1 cellular context compared by ENCODE assay signal in the genomic region with DNA sequence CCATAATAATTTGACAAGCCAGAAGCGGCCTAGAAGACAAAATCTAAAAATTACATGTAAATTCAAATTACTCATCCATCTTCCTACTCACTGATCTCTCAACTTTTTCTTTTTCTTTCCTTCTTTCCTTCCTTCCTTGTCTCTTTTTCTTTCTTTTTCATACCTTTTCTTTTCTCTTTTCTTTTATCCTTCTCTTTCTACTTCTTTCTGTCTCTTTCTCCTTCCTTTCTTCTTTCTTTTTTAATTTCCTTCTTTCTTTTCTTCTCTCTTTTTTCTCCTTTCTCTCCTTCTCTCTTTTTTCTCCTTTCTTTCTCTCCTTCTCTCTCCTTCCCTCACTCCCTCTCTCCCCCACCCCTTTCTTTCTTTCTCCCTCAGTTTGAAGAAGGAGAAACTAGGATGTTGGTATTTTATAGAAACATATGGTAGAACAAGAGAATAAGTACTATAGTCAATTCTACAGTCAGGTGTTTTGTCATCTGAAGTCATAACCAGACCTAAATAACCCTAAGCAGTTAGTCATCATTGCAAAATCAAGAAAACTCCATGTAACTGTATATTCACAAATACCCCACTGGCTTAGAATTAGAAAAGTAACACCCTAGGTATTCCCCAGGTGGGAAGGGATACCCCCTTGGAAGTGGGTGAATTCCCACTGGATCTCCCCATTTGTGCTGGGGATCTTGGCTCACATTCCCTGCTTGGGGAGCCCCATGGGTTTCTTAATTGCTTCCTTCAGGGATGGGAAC.
TF ChIP-seq lines count a peak whose summit lies in the region.

No MANE protein-coding gene starts in this region.

TF ChIP-seq in GM12878, 131 proteins besides CTCF, POLR2A, EP300 and RAD21 (continues in another document):
- TF ChIP-seq, protein P1, sequence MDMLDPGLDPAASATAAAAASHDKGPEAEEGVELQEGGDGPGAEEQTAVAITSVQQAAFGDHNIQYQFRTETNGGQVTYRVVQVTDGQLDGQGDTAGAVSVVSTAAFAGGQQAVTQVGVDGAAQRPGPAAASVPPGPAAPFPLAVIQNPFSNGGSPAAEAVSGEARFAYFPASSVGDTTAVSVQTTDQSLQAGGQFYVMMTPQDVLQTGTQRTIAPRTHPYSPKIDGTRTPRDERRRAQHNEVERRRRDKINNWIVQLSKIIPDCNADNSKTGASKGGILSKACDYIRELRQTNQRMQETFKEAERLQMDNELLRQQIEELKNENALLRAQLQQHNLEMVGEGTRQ (IDR thresholded peaks at IDR 0.05; ENCODE audit: borderline replicate concordance, low read depth, low read length) = no peak
- no peak for TF ChIP-seq WRNIP1 (IDR thresholded peaks at IDR 0.05; ENCODE audit: borderline replicate concordance, low read depth, low read length)
- TF ChIP-seq, protein P2, sequence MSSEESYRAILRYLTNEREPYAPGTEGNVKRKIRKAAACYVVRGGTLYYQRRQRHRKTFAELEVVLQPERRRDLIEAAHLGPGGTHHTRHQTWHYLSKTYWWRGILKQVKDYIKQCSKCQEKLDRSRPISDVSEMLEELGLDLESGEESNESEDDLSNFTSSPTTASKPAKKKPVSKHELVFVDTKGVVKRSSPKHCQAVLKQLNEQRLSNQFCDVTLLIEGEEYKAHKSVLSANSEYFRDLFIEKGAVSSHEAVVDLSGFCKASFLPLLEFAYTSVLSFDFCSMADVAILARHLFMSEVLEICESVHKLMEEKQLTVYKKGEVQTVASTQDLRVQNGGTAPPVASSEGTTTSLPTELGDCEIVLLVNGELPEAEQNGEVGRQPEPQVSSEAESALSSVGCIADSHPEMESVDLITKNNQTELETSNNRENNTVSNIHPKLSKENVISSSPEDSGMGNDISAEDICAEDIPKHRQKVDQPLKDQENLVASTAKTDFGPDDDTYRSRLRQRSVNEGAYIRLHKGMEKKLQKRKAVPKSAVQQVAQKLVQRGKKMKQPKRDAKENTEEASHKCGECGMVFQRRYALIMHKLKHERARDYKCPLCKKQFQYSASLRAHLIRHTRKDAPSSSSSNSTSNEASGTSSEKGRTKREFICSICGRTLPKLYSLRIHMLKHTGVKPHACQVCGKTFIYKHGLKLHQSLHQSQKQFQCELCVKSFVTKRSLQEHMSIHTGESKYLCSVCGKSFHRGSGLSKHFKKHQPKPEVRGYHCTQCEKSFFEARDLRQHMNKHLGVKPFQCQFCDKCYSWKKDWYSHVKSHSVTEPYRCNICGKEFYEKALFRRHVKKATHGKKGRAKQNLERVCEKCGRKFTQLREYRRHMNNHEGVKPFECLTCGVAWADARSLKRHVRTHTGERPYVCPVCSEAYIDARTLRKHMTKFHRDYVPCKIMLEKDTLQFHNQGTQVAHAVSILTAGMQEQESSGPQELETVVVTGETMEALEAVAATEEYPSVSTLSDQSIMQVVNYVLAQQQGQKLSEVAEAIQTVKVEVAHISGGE (CRISPR knock-in tag; IDR thresholded peaks at IDR 0.05) = no peak
- no peak for TF ChIP-seq SP1 (IDR thresholded peaks at IDR 0.05; ENCODE audit: low read depth, low read length)
- no peak for TF ChIP-seq ASH2L (IDR thresholded peaks at IDR 0.05; ENCODE audit: borderline replicate concordance, low read depth)
- no peak for TF ChIP-seq NR2C2 (IDR thresholded peaks at IDR 0.05; ENCODE audit: borderline replicate concordance, control insufficient read depth, insufficient read length, low read depth)
- no peak for TF ChIP-seq ZBED1 (IDR thresholded peaks at IDR 0.05; ENCODE audit: borderline replicate concordance)
- TF ChIP-seq MYB (IDR thresholded peaks at IDR 0.05; ENCODE audit: borderline replicate concordance, low read depth, low read length) = no peak
- no peak for TF ChIP-seq ZBTB33 (IDR thresholded peaks at IDR 0.05)
- TF ChIP-seq E4F1 (IDR thresholded peaks at IDR 0.05; ENCODE audit: borderline replicate concordance, partially characterized antibody) = no peak
- TF ChIP-seq ZNF24 (IDR thresholded peaks at IDR 0.05) = no peak
- TF ChIP-seq DPF2 (IDR thresholded peaks at IDR 0.05) = peak; percentile 48; the same call in 1 of the 2 replicates
- TF ChIP-seq, protein P3, sequence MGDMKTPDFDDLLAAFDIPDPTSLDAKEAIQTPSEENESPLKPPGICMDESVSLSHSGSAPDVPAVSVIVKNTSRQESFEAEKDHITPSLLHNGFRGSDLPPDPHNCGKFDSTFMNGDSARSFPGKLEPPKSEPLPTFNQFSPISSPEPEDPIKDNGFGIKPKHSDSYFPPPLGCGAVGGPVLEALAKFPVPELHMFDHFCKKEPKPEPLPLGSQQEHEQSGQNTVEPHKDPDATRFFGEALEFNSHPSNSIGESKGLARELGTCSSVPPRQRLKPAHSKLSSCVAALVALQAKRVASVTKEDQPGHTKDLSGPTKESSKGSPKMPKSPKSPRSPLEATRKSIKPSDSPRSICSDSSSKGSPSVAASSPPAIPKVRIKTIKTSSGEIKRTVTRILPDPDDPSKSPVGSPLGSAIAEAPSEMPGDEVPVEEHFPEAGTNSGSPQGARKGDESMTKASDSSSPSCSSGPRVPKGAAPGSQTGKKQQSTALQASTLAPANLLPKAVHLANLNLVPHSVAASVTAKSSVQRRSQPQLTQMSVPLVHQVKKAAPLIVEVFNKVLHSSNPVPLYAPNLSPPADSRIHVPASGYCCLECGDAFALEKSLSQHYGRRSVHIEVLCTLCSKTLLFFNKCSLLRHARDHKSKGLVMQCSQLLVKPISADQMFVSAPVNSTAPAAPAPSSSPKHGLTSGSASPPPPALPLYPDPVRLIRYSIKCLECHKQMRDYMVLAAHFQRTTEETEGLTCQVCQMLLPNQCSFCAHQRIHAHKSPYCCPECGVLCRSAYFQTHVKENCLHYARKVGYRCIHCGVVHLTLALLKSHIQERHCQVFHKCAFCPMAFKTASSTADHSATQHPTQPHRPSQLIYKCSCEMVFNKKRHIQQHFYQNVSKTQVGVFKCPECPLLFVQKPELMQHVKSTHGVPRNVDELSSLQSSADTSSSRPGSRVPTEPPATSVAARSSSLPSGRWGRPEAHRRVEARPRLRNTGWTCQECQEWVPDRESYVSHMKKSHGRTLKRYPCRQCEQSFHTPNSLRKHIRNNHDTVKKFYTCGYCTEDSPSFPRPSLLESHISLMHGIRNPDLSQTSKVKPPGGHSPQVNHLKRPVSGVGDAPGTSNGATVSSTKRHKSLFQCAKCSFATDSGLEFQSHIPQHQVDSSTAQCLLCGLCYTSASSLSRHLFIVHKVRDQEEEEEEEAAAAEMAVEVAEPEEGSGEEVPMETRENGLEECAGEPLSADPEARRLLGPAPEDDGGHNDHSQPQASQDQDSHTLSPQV (IDR thresholded peaks at IDR 0.05) = 0 out of 2 replicates have a peak, but pooled peaks have one; percentile 69
- TF ChIP-seq SIX5 (IDR thresholded peaks at IDR 0.05; ENCODE audit: low read depth, low read length, severe bottlenecking) = no peak
- peak; percentile 33; the same call in 1 of the 2 replicates for TF ChIP-seq BMI1 (IDR thresholded peaks at IDR 0.05; ENCODE audit: borderline replicate concordance)
- no peak for TF ChIP-seq SREBF1 (IDR thresholded peaks at IDR 0.05; ENCODE audit: low read length)
- TF ChIP-seq ZZZ3 (IDR thresholded peaks at IDR 0.05; ENCODE audit: control insufficient read depth, insufficient read length, low read depth) = no peak
- no peak for TF ChIP-seq SRF (IDR thresholded peaks at IDR 0.05; ENCODE audit: low read depth in 2 of 2, low read length in 2 of 2)
- no peak for TF ChIP-seq EGR1 (IDR thresholded peaks at IDR 0.05; ENCODE audit: borderline replicate concordance in 1 of 2, low read depth in 2 of 2, low read length in 2 of 2)
- TF ChIP-seq, protein P4, sequence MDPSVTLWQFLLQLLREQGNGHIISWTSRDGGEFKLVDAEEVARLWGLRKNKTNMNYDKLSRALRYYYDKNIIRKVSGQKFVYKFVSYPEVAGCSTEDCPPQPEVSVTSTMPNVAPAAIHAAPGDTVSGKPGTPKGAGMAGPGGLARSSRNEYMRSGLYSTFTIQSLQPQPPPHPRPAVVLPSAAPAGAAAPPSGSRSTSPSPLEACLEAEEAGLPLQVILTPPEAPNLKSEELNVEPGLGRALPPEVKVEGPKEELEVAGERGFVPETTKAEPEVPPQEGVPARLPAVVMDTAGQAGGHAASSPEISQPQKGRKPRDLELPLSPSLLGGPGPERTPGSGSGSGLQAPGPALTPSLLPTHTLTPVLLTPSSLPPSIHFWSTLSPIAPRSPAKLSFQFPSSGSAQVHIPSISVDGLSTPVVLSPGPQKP (IDR thresholded peaks at IDR 0.05; ENCODE audit: low read depth, low read length) = no peak
- TF ChIP-seq SMAD5 (IDR thresholded peaks at IDR 0.05; ENCODE audit: low read depth) = no peak
- TF ChIP-seq CREM (IDR thresholded peaks at IDR 0.05; ENCODE audit: low read depth) = no peak
- no peak for TF ChIP-seq TCF3 (IDR thresholded peaks at IDR 0.05; ENCODE audit: borderline replicate concordance, insufficient read depth, low read depth, low read length)
- TF ChIP-seq YY1 (IDR thresholded peaks at IDR 0.05; ENCODE audit: low read depth, low read length) = 0 out of 2 replicates have a peak, but pooled peaks have one; percentile 18
- TF ChIP-seq CBX3 (IDR thresholded peaks at IDR 0.05; ENCODE audit: borderline replicate concordance, low read depth) = no peak
- no peak for TF ChIP-seq SMARCA5 (IDR thresholded peaks at IDR 0.05)
- TF ChIP-seq PBX3 (IDR thresholded peaks at IDR 0.05; ENCODE audit: insufficient replicate concordance, low read depth, low read length) = no peak
- TF ChIP-seq RFX5 (IDR thresholded peaks at IDR 0.05; ENCODE audit: low read depth, low read length) = no peak
- TF ChIP-seq SUPT20H (IDR thresholded peaks at IDR 0.05; ENCODE audit: borderline replicate concordance, control insufficient read depth, low read depth, low read length) = no peak
- TF ChIP-seq RB1 (IDR thresholded peaks at IDR 0.05; ENCODE audit: borderline replicate concordance) = no peak
- no peak for TF ChIP-seq RCOR1 (conservative IDR thresholded peaks at IDR 0.05; ENCODE audit: low read depth, low read length)
- no peak for TF ChIP-seq ETV6 (conservative IDR thresholded peaks at IDR 0.05 in 1 of 2, IDR thresholded peaks at IDR 0.05 in 1 of 2; ENCODE audit: borderline replicate concordance in 1 of 2, low read depth in 1 of 2)
- TF ChIP-seq SIN3A (IDR thresholded peaks at IDR 0.05; ENCODE audit: low read depth, low read length) = no peak
- TF ChIP-seq FOS (IDR thresholded peaks at IDR 0.05; ENCODE audit: borderline replicate concordance, extremely low read depth, insufficient read length) = no peak
- TF ChIP-seq SMAD1 (IDR thresholded peaks at IDR 0.05; ENCODE audit: low read depth, partially characterized antibody) = peak; percentile 19
- TF ChIP-seq CHD1 (IDR thresholded peaks at IDR 0.05; ENCODE audit: low read depth, low read length) = no peak
- TF ChIP-seq BCL3 (IDR thresholded peaks at IDR 0.05; ENCODE audit: borderline replicate concordance, insufficient read depth, low read depth, low read length, poor library complexity, severe bottlenecking) = peak; percentile 29
- no peak for TF ChIP-seq BHLHE40 (IDR thresholded peaks at IDR 0.05; ENCODE audit: borderline replicate concordance in 1 of 2, low read depth in 2 of 2, low read length in 1 of 2)
- TF ChIP-seq GABPA (IDR thresholded peaks at IDR 0.05; ENCODE audit: low read depth) = no peak
- 0 out of 2 replicates have a peak, but pooled peaks have one; percentile 66 for TF ChIP-seq YBX1 (IDR thresholded peaks at IDR 0.05)
- TF ChIP-seq HDAC6 (IDR thresholded peaks at IDR 0.05; ENCODE audit: unreplicated experiment) = no peak
- TF ChIP-seq BACH1 (IDR thresholded peaks at IDR 0.05; ENCODE audit: borderline replicate concordance) = no peak
- TF ChIP-seq ZSCAN29 (IDR thresholded peaks at IDR 0.05) = no peak
- no peak for TF ChIP-seq NFXL1 (IDR thresholded peaks at IDR 0.05; ENCODE audit: borderline replicate concordance)
- TF ChIP-seq HCFC1 (IDR thresholded peaks at IDR 0.05; ENCODE audit: low read length) = no peak
- no peak for TF ChIP-seq KLF5 (IDR thresholded peaks at IDR 0.05; ENCODE audit: partially characterized antibody)
